1 cellular context compared by ENCODE assay signal in the genomic region with DNA sequence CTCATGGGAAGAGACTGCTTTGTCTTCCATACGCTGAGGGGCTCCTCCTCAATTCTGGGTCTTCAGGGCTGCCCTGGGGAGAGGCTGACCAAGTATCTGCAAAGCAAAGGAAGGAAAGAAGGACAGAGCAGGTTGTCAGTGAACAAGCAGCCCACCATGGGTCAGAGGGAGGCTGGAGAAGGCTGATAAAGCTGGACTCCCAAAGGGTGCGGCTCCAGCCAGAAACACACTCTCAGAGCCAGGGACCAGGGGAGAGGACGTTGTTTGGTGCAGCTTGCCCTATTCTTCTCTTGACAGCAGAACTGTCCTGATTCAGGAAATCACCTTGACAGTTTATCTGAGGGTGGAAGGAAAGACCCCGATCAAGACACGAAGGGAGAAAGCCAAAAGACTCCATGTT.
TF ChIP-seq lines count a peak whose summit lies in the region.

No MANE protein-coding gene starts in this region.

TF ChIP-seq in K562, 482 proteins besides CTCF, POLR2A, EP300 and RAD21:
- TF ChIP-seq FOS (IDR thresholded peaks at IDR 0.05; ENCODE audit: extremely low read depth, insufficient read length), result no peak
- TF ChIP-seq, protein P1, sequence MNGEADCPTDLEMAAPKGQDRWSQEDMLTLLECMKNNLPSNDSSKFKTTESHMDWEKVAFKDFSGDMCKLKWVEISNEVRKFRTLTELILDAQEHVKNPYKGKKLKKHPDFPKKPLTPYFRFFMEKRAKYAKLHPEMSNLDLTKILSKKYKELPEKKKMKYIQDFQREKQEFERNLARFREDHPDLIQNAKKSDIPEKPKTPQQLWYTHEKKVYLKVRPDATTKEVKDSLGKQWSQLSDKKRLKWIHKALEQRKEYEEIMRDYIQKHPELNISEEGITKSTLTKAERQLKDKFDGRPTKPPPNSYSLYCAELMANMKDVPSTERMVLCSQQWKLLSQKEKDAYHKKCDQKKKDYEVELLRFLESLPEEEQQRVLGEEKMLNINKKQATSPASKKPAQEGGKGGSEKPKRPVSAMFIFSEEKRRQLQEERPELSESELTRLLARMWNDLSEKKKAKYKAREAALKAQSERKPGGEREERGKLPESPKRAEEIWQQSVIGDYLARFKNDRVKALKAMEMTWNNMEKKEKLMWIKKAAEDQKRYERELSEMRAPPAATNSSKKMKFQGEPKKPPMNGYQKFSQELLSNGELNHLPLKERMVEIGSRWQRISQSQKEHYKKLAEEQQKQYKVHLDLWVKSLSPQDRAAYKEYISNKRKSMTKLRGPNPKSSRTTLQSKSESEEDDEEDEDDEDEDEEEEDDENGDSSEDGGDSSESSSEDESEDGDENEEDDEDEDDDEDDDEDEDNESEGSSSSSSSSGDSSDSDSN (IDR thresholded peaks at IDR 0.05; ENCODE audit: borderline replicate concordance in 1 of 2, low read depth in 2 of 2, low read length in 2 of 2), result 0 out of 4 replicates have a peak, but pooled peaks of 1 of the 2 experiments have one; percentile 38
- no peak for TF ChIP-seq MXI1 (IDR thresholded peaks at IDR 0.05; ENCODE audit: low read depth, low read length)
- peak; percentile 29; the same call in 1 of the 2 replicates for TF ChIP-seq TAL1 (IDR thresholded peaks at IDR 0.05)
- no peak for TF ChIP-seq HNRNPUL1 (IDR thresholded peaks at IDR 0.05; ENCODE audit: low read length)
- TF ChIP-seq DPF2 (IDR thresholded peaks at IDR 0.05), result 0 out of 2 replicates have a peak, but pooled peaks have one; percentile 19
- TF ChIP-seq CBFA2T2 (conservative IDR thresholded peaks at IDR 0.05), result peak; percentile 41
- TF ChIP-seq ETV5 (CRISPR knock-in tag; IDR thresholded peaks at IDR 0.05; ENCODE audit: low read depth), result no peak
- TF ChIP-seq TCF3 (CRISPR knock-in tag; IDR thresholded peaks at IDR 0.05), result peak; percentile 55; the same call in 1 of the 2 replicates
- peak; percentile 42 for TF ChIP-seq ARID1B (IDR thresholded peaks at IDR 0.05)
- TF ChIP-seq CBFA2T3 (IDR thresholded peaks at IDR 0.05), result peak; percentile 62
- TF ChIP-seq ZBTB7A (IDR thresholded peaks at IDR 0.05; ENCODE audit: borderline replicate concordance, control insufficient read depth, low read depth, low read length), result peak; percentile 54; the same call in 1 of the 2 replicates
